ENCODE assay signal across 17 cellular contexts in the genomic region with DNA sequence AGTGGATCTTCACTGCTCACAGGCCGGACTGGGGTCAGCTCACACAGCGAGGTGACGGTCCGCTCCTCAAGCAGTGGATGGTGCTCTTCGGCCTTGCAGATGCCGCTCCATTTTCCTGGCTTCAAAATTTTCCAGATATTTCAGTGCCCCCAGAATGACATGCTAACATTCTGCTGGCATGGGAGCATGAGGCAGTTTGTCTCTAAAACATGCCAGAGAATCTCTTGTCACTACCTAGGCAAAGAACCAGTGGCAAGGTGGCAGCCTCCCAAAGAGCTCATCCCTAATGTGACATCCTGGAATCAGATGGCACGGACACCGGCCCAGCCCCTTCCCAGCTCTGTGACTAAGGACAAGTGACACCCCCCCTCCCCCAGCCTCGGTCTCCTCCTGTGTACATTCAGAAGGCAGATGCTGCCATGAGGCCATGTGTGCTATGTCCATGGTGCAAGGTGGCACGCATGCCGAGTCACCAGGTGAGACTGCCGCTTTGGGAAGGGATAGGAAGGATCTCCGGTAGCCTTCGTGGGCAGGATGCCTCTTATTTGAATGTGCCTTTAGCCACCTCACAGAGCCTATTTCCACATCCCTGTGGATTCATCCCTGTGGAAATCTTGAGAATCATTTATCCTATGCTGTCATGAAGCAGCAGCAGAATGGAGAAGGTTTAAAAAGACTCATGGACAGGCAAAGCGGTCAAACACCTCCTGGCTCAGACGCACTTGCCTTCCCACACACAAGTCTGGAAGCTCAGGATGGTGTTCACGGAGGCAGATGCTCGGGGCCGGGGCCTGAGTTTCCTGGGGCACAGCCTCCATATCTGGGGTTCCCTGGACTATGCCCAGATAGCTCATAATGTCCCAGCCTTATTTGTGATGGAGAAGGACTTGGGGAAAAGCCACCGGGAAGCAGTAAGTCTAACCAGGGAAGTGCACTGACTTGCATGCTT. TPM values are rescaled to one million over a fixed set of nuclear protein-coding genes. Genes with fewer than 3 reads are reported as not detected.
DNase-seq lines count a peak whose midpoint lies in the region; ATAC-seq, FAIRE-seq and TF ChIP-seq lines count a peak whose summit lies in the region.
"Had no signal": no experiment of that assay in that cellular context is flagged by ENCODE, and none has a peak within 500 bp of the region (broad histone marks: within the 10 kb centered on the region; RNA-seq: fewer than 3 reads in every experiment).

No MANE protein-coding gene starts in this region.

- H3K79me2 ChIP-seq in endothelial cell of umbilical vein (ENCODE audit: control insufficient read depth, insufficient read depth, low read length), result peaks cover 67% of the 10 kb centered on the region

- H3K4me2 ChIP-seq in endothelial cell of umbilical vein (ENCODE audit: insufficient read depth, low read length) (peak overlapping the region; percentile 99), mesenchymal stem cell (ENCODE audit: low read length, poor library complexity, severe bottlenecking) (no peak overlapping the region)

- no peaks in the 10 kb centered on the region for H3K9me1 ChIP-seq in endothelial cell of umbilical vein (replicated peaks; ENCODE audit: control insufficient read depth, extremely low read depth, insufficient read depth, low read length)

- H3K36me3 ChIP-seq in endothelial cell of umbilical vein (ENCODE audit: control insufficient read depth in 2 of 2, extremely low read depth in 1 of 2, insufficient read depth in 2 of 2, low read length in 2 of 2), result peaks cover 0 to 2% of the 10 kb centered on the region in 2 experiments
- peaks cover 9 to 19% of the 10 kb centered on the region in 2 experiments for H3K36me3 ChIP-seq in mesenchymal stem cell (ENCODE audit: control insufficient read depth in 1 of 2, insufficient read depth in 2 of 2, low read depth in 1 of 2, low read length in 2 of 2)
- peaks cover 2% of the 10 kb centered on the region for H3K36me3 ChIP-seq in thoracic aorta
- peaks cover 48% of the 10 kb centered on the region for H3K36me3 ChIP-seq in MG63
- H3K36me3 ChIP-seq: breast epithelium had no signal

- 92% methylated on average over 20 of the region's 20 CpGs for WGBS in mesenchymal stem cell

- H3K9me3 ChIP-seq in endothelial cell of umbilical vein (replicated peaks; ENCODE audit: control insufficient read depth, insufficient read depth, low read length), result no peaks in the 10 kb centered on the region
- H3K9me3 ChIP-seq in mesenchymal stem cell (ENCODE audit: control insufficient read depth, low read length), result no peaks in the 10 kb centered on the region
- no peaks in the 10 kb centered on the region for H3K9me3 ChIP-seq in thoracic aorta
- H3K9me3 ChIP-seq in MG63, result no peaks in the 10 kb centered on the region
- H3K9me3 ChIP-seq: breast epithelium, mucosa of descending colon had no signal

- no peak for TF ChIP-seq POLR2A in endothelial cell of umbilical vein (IDR thresholded peaks at IDR 0.05; ENCODE audit: low read depth, low read length)

- TF ChIP-seq CTCF in WI38 (IDR thresholded peaks at IDR 0.05; ENCODE audit: low read depth, low read length) (no peak), endothelial cell of umbilical vein (IDR thresholded peaks at IDR 0.05; ENCODE audit: extremely low read depth in 1 of 2, insufficient read depth in 1 of 2, low read depth in 1 of 2, low read length in 2 of 2) (no peak), thoracic aorta (IDR thresholded peaks at IDR 0.05) (no peak)

- H2BK5ac ChIP-seq in mesenchymal stem cell (ENCODE audit: low read depth, low read length, poor library complexity, severe bottlenecking), result no peak overlapping the region

- dilution Hi-C loops in endothelial cell of umbilical vein (cut with MboI; ENCODE audit: extremely low pct_ligation_motif_present, low sequenced_read_pairs), result no loop called here

- no peak overlapping the region for H3K9ac ChIP-seq in endothelial cell of umbilical vein (replicated peaks; ENCODE audit: extremely low read depth, insufficient read depth, low read length)
- H3K9ac ChIP-seq in mesenchymal stem cell (ENCODE audit: low read length), result peak overlapping the region; percentile 88

- H3K4me3 ChIP-seq in WI38 (ENCODE audit: low read depth, low read length), result peak overlapping the region; percentile 4; the same call in 1 of the 2 replicates
- H3K4me3 ChIP-seq in endothelial cell of umbilical vein (replicated peaks in 1 of 3; ENCODE audit: insufficient read depth in 1 of 3, low read depth in 1 of 3, low read length in 3 of 3), result peak overlapping the region in 1 of 3 experiments; percentile 96
- peak overlapping the region in 1 of 2 experiments; percentile 94 for H3K4me3 ChIP-seq in mesenchymal stem cell (ENCODE audit: insufficient read depth in 1 of 2, low read depth in 1 of 2, low read length in 2 of 2)
- peak overlapping the region; percentile 95 for H3K4me3 ChIP-seq in thoracic aorta
- H3K4me3 ChIP-seq in MG63, result no peak overlapping the region; the same call in none of the 2 replicates
- H3K4me3 ChIP-seq: mucosa of descending colon had no signal

- peak overlapping the region; percentile 13 to 23 for H3K18ac ChIP-seq in mesenchymal stem cell (ENCODE audit: low read depth in 1 of 2, low read length in 2 of 2)

- DNase-seq in endothelial cell of umbilical vein (ENCODE audit: low read depth, low spot score) (no peak), mesenchymal stem cell (no peak), thoracic aorta (ENCODE audit: low spot score) (no peak), MG63 (no peak), medulla oblongata (ENCODE audit: extremely low spot score) (no peak)
- DNase-seq: activated CD4-positive, alpha-beta T cell treated with anti-CD3 and anti-CD28 coated beads, Interleukin-2, amount 10 ng/mL, durations not matched to agents 7 days and 5 days; mucosa of descending colon; NCI-H1930; NCI-H69; RPMI8226; stimulated activated CD4-positive, alpha-beta T cell treated with anti-CD3 and anti-CD28 coated beads, Interleukin-4, amount 100 ng/mL, for 1 hour had no signal

- H3K14ac ChIP-seq in mesenchymal stem cell (ENCODE audit: low read length in 2 of 2), result peak overlapping the region in 1 of 2 experiments; percentile 71

- peak overlapping the region in 1 of 2 experiments; percentile 1 for H3K23ac ChIP-seq in mesenchymal stem cell (ENCODE audit: low read length in 2 of 2)

- POLR2A ChIA-PET in endothelial cell of umbilical vein (lab: Charles Lee), result no interaction called here

- H2AFZ ChIP-seq in endothelial cell of umbilical vein (ENCODE audit: low read depth, low read length), result no peak overlapping the region
- H2AFZ ChIP-seq in mesenchymal stem cell (ENCODE audit: low read depth, low read length), result no peak overlapping the region

- no peak overlapping the region for H2BK120ac ChIP-seq in mesenchymal stem cell (ENCODE audit: low read depth, low read length)

- H4K91ac ChIP-seq in mesenchymal stem cell (ENCODE audit: low read length), result no peak overlapping the region

- H4K20me1 ChIP-seq in endothelial cell of umbilical vein (replicated peaks; ENCODE audit: control insufficient read depth, extremely low read depth, insufficient read depth, low read length), result no peaks in the 10 kb centered on the region

- H3K79me1 ChIP-seq in mesenchymal stem cell (replicated peaks; ENCODE audit: low read length, poor library complexity, severe bottlenecking), result peaks cover 23% of the 10 kb centered on the region

- no peak for ATAC-seq in thoracic aorta (ENCODE audit: insufficient number of reproducible peaks, low FRiP score, low read depth)
- no peak for ATAC-seq in GM21381 (IDR thresholded peaks at IDR 0.05; ENCODE audit: unreplicated experiment)
- ATAC-seq: CD8-positive, alpha-beta T cell; mucosa of descending colon had no signal

- intact Hi-C loops in endothelial cell of umbilical vein (cut with micrococcal nuclease), result loop anchor here (5.0 kb wide), 2 partner anchors 47 to 607 kb away; partner anchors contain the start of gene SPIN1

- H2BK15ac ChIP-seq in mesenchymal stem cell (ENCODE audit: low read depth, poor library complexity, severe bottlenecking), result no peak overlapping the region

- H2AK5ac ChIP-seq in mesenchymal stem cell (ENCODE audit: low read length, severe bottlenecking), result no peak overlapping the region

- no peak for FAIRE-seq in endothelial cell of umbilical vein (lab: Jason Lieb, UNC)
- FAIRE-seq: H1 had no signal

- CTCF ChIA-PET in endothelial cell of umbilical vein (lab: Charles Lee), result interaction anchor here (1.2 to 4.5 kb wide), 3 partner anchors 212 to 333 kb away, joined by 3 to 24 read pairs (median 24); no protein-coding TSS in a partner anchor

- H4K8ac ChIP-seq in mesenchymal stem cell (ENCODE audit: low read length), result no peak overlapping the region

- H3K4ac ChIP-seq in mesenchymal stem cell (ENCODE audit: low read depth in 1 of 2, low read length in 2 of 2), result no peak overlapping the region

- no TSS peak for BruUV-seq in endothelial cell of umbilical vein (replicated peaks; lab: Mats Ljungman, UMichigan)

- peak overlapping the region; percentile 2 to 42 for H2BK12ac ChIP-seq in mesenchymal stem cell (ENCODE audit: low read length in 2 of 2)

- H3K27ac ChIP-seq in endothelial cell of umbilical vein (ENCODE audit: insufficient read depth, low read depth, low read length) (no peak overlapping the region), mesenchymal stem cell (ENCODE audit: low read length, poor library complexity, severe bottlenecking) (no peak overlapping the region), thoracic aorta (peak overlapping the region; percentile 16 to 45)
- H3K27ac ChIP-seq: breast epithelium had no signal

- peaks cover 37% of the 10 kb centered on the region for H3K4me1 ChIP-seq in endothelial cell of umbilical vein (ENCODE audit: control insufficient read depth, extremely low read depth, insufficient read depth, low read length)
- H3K4me1 ChIP-seq in mesenchymal stem cell (ENCODE audit: control insufficient read depth, insufficient read depth, low read depth, low read length), result peaks cover 15% of the 10 kb centered on the region
- H3K4me1 ChIP-seq in thoracic aorta (ENCODE audit: control insufficient read depth in 1 of 2, low read depth in 2 of 2), result peaks cover 23 to 62% of the 10 kb centered on the region in 2 donors

- H3K27me3 ChIP-seq in endothelial cell of umbilical vein (ENCODE audit: control insufficient read depth in 2 of 2, insufficient read depth in 2 of 2, low read length in 2 of 2), result no peaks in the 10 kb centered on the region
- H3K27me3 ChIP-seq in mesenchymal stem cell (ENCODE audit: control insufficient read depth in 1 of 2, insufficient read depth in 1 of 2, low read length in 2 of 2), result no peaks in the 10 kb centered on the region
- H3K27me3 ChIP-seq in thoracic aorta (replicated peaks; ENCODE audit: insufficient read depth), result no peaks in the 10 kb centered on the region
- H3K27me3 ChIP-seq in MG63, result no peaks in the 10 kb centered on the region
- H3K27me3 ChIP-seq: breast epithelium had no signal

RNA-seq across cellular contexts. Expression of gene S1PR3, which starts 2.9 kb away (rescaled TPM):
- 18.9 and 25.8 TPM in 2 replicates for total RNA-seq in endothelial cell of umbilical vein
- 11.3 and 12.5 TPM in 2 replicates for polyA plus RNA-seq in endothelial cell of umbilical vein
- polyA plus RNA-seq in endothelial cell of umbilical vein (2011; cell fraction: cytosol; rRNA removed), result 8.1 and 8.2 TPM in 2 replicates
- 4.9 and 5.8 TPM in 2 replicates for polyA plus RNA-seq in endothelial cell of umbilical vein (2011; cell fraction: nucleus; rRNA removed)
- polyA plus RNA-seq in endothelial cell of umbilical vein (2012), result 38.8 and 39.5 TPM in 2 replicates
- polyA minus RNA-seq in endothelial cell of umbilical vein, result 28.9 and 29.6 TPM in 2 replicates
- polyA minus RNA-seq in endothelial cell of umbilical vein (2011; cell fraction: cytosol; rRNA and poly(A)+ RNA removed), result 11.6 TPM
- polyA minus RNA-seq in endothelial cell of umbilical vein (2011; cell fraction: nucleus; rRNA and poly(A)+ RNA removed), result 10.6 and 11.3 TPM in 2 replicates
- 71.1 TPM for polyA plus RNA-seq in mesenchymal stem cell (2013, experiment 1 of 2)
- polyA plus RNA-seq in mesenchymal stem cell (2013, experiment 2 of 2), result 71.6 TPM
- total RNA-seq in thoracic aorta, result 100 to 1,000 TPM; 125 to 173 TPM
- 38.7 and 45.1 TPM in 2 replicates for total RNA-seq in MG63 (2014; rRNA removed; shearing (Covaris generic); ENCODE audit: low replicate concordance)
- total RNA-seq: G401 had no signal

Comparison
In these comparisons a context has a peak if more than half of its experiments do, and no peak if none do; other contexts are left out.
1. H3K27ac ChIP-seq: peak in thoracic aorta (2 of 2); none in endothelial cell of umbilical vein (single experiment) and mesenchymal stem cell (single experiment).